12 cellular contexts compared by ENCODE assay signal in genomic region chr14:35261774-35262173, GRCh38. TPM values are rescaled to one million over a fixed set of nuclear protein-coding genes. Genes with fewer than 3 reads are reported as not detected.
DNase-seq lines count a peak whose midpoint lies in the region; ATAC-seq and TF ChIP-seq lines count a peak whose summit lies in the region.
"Had no signal": no experiment of that assay in that cellular context is flagged by ENCODE, and none has a peak within 500 bp of the region (broad histone marks: within the 10 kb centered on the region; RNA-seq: fewer than 3 reads in every experiment).

No MANE protein-coding gene starts in this region.

- H3K27ac ChIP-seq in heart right ventricle, result no peak overlapping the region
- H3K27ac ChIP-seq in thyroid gland, result no peak overlapping the region
- H3K27ac ChIP-seq: HL-60 had no signal

- ATAC-seq in heart right ventricle (peak in 1 of 8 donors; percentile 47), Right ventricle myocardium superior (ENCODE audit: poor library complexity) (no peak), HG03159 (IDR thresholded peaks at IDR 0.05; ENCODE audit: unreplicated experiment) (no peak)

- H3K36me3 ChIP-seq in heart right ventricle (peaks cover 0 to 4% (median 0%) of the 10 kb centered on the region in 9 donors), thyroid gland (no peaks in the 10 kb centered on the region)

- TF ChIP-seq CTCF in heart right ventricle (IDR thresholded peaks at IDR 0.05) (peak in 7 of 9 donors; percentile 19 to 54 (median 37)), astrocyte of the spinal cord (IDR thresholded peaks at IDR 0.05; ENCODE audit: low read depth, low read length) (no peak), thyroid gland (IDR thresholded peaks at IDR 0.05) (peak in 4 of 6 experiments; percentile 13 to 44 (median 34))

- H3K9me3 ChIP-seq in heart right ventricle (peaks cover 0 to 7% (median 0%) of the 10 kb centered on the region in 11 donors), thyroid gland (no peaks in the 10 kb centered on the region)

- intact Hi-C loops in heart right ventricle (cut with DNase I), result no loop called here
- intact Hi-C loops in Right ventricle myocardium superior (cut with DNase I), result no loop called here
- intact Hi-C loops in thyroid gland (cut with DNase I), result no loop called here

- H3K27me3 ChIP-seq in heart right ventricle, result no peaks in the 10 kb centered on the region
- no peaks in the 10 kb centered on the region for H3K27me3 ChIP-seq in thyroid gland

- no peak for DNase-seq in heart right ventricle
- no peak for DNase-seq in Right ventricle myocardium superior
- DNase-seq in astrocyte of the spinal cord (ENCODE audit: low read depth, low spot score), result peak; percentile 15
- peak; percentile 11 for DNase-seq in iris pigment epithelial cell (ENCODE audit: low read depth)
- DNase-seq in thyroid gland, result peak in 1 of 2 donors; percentile 3
- DNase-seq in GDM1 (lab: John Stamatoyannopoulos, UW), result no peak
- no peak for DNase-seq in NCI-H510A treated with DMSO at 0.1 percent for 48 hours (lab: John Stamatoyannopoulos, UW)
- DNase-seq: caudate nucleus; NCI-H1436 treated with DMSO at 0.1 percent for 48 hours; stimulated activated CD4-positive, alpha-beta T cell treated with anti-CD3 and anti-CD28 coated beads, Interleukin-4, amount 100 ng/mL, for 24 hours had no signal

- WGBS in heart right ventricle, 2 donors, result 90 to 91% methylated on average over 2 of the region's 2 CpGs
- WGBS in thyroid gland, 2 donors, result 70 to 90% methylated on average over 2 of the region's 2 CpGs

- in situ Hi-C loops in astrocyte of the spinal cord (cut with HindIII; ENCODE audit: low sequenced_read_pairs), result no loop called here

- peaks cover 0 to 16% (median 8%) of the 10 kb centered on the region in 9 donors for H3K4me1 ChIP-seq in heart right ventricle
- no peaks in the 10 kb centered on the region for H3K4me1 ChIP-seq in thyroid gland

- H3K4me3 ChIP-seq in heart right ventricle, result no peak overlapping the region
- no peak overlapping the region for H3K4me3 ChIP-seq in astrocyte of the spinal cord (ENCODE audit: low read depth, low read length)
- no peak overlapping the region for H3K4me3 ChIP-seq in thyroid gland (replicated peaks in 1 of 3)

- TF ChIP-seq POLR2A in thyroid gland (IDR thresholded peaks at IDR 0.05), result no peak

RNA-seq across cellular contexts. Expression of gene PSMA6, which starts 30.4 kb away (rescaled TPM):
- 100 to 1,000 TPM; 150 to 228 (median 166) TPM for total RNA-seq in heart right ventricle
- 100 to 1,000 TPM in 1 of 2 donors, 10 to 100 TPM in 1; 92.3 to 233 TPM for polyA plus RNA-seq in heart right ventricle
- total RNA-seq in Right ventricle myocardium superior, result 178 TPM
- total RNA-seq in thyroid gland, result 100 to 1,000 TPM; 107 to 157 (median 120) TPM

Comparison
In these comparisons a context has a peak if more than half of its experiments do, and no peak if none do; other contexts are left out.
1. DNase-seq: peak in astrocyte of the spinal cord (single experiment) and iris pigment epithelial cell (single experiment); none in heart right ventricle (0 of 2), Right ventricle myocardium superior (single experiment), GDM1 (single experiment) and NCI-H510A treated with DMSO at 0.1 percent for 48 hours (single experiment).